In the genomic region with DNA sequence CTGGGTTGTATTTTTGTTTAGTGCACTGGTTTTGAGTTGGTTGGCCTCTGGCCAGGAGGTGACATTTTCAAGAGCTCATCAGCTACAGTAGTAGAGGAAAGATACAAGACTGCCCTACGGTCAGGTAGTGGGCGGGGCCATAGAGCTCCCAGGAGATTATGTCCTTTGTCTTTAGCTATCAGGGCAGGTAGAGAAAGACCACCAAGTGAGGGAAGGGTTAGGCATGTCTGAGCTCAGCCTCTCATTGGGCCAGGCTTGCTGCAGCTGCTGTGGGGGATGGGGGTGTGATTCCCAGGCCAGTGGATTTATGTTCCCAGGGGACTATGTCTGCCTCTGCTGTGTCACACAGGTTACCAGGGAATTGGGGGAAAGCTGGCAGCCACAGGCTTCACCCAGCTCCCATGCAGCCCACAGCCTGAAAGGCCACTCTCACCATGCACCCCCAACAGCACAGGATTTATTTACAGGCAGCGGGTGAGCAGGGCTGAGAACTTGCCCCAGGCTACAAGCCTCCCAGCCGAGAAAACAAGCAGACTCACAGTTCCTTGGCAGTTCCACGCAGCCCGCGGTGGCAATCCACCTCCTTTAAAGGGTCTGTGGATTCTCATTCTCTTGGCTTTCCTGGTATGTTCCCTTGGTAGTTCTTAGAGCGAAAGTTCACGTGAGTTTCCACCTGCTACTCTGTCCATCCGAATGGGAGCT, we compare ENCODE assay signal across 25 cellular contexts.
"Had no signal": no experiment of that assay in that cellular context is flagged by ENCODE, and none has a peak within 500 bp of the region (broad histone marks: within the 10 kb centered on the region; RNA-seq: fewer than 3 reads in every experiment).

No MANE protein-coding gene starts in this region.

- H3K36me3 Mint-ChIP-seq: activated naive CD8-positive, alpha-beta T cell treated with anti-CD3 and anti-CD28 coated beads for 36 hours had no signal

- H3K36me3 ChIP-seq: breast epithelium, colonic mucosa, esophagus squamous epithelium, gastrocnemius medialis, neutrophil, ovary, prostate gland, transverse colon, vagina had no signal

- H3K27ac ChIP-seq: breast epithelium, colonic mucosa, esophagus squamous epithelium, gastrocnemius medialis, neutrophil, ovary, prostate gland, transverse colon, vagina, VCaP had no signal

- H3K4me3 Mint-ChIP-seq: activated CD4-positive, alpha-beta T cell treated with anti-CD3 and anti-CD28 coated beads, Interleukin-2, amount 10 ng/mL, durations not matched to agents 7 days and 5 days; activated CD8-positive, alpha-beta T cell treated with anti-CD3 and anti-CD28 coated beads for 36 hours; activated naive CD8-positive, alpha-beta T cell treated with anti-CD3 and anti-CD28 coated beads for 36 hours; activated T-helper 17 cell treated with anti-CD3 and anti-CD28 coated beads, Interleukin-2, amount 50 U/mL, for 72 hours; central memory CD8-positive, alpha-beta T cell; natural killer cell treated with Interleukin-12 subunit alpha and Interleukin-12 subunit beta and Interleukin-15 and Interleukin-18, amount 100 ng/mL, for 72 hours; stimulated activated naive B cell treated with anti-CD40 and anti-IgM and Interleukin-4, amounts not matched to agents 10 μg/mL and 1 μg/mL and 100 μg/mL, for 72 hours had no signal

- H3K9me3 Mint-ChIP-seq: activated CD4-positive, alpha-beta T cell treated with anti-CD3 and anti-CD28 coated beads, Interleukin-2, amount 10 ng/mL, durations not matched to agents 7 days and 5 days had no signal

- H3K4me3 ChIP-seq: breast epithelium, colonic mucosa, esophagus squamous epithelium, gastrocnemius medialis, ovary, prostate gland, transverse colon, vagina had no signal

- H3K27me3 ChIP-seq: breast epithelium, colonic mucosa, gastrocnemius medialis, neutrophil, ovary, vagina had no signal

- H3K4me1 Mint-ChIP-seq: activated CD4-positive, alpha-beta T cell treated with anti-CD3 and anti-CD28 coated beads, Interleukin-2, amount 10 ng/mL, durations not matched to agents 7 days and 5 days; activated naive CD8-positive, alpha-beta T cell treated with anti-CD3 and anti-CD28 coated beads for 36 hours; activated T-helper 17 cell treated with anti-CD3 and anti-CD28 coated beads, Interleukin-2, amount 50 U/mL, for 72 hours; central memory CD8-positive, alpha-beta T cell; stimulated activated naive B cell treated with anti-CD40 and anti-IgM and Interleukin-4, amounts not matched to agents 10 μg/mL and 1 μg/mL and 100 μg/mL, for 72 hours had no signal

- DNase-seq: activated CD4-positive, alpha-beta T cell treated with anti-CD3 and anti-CD28 coated beads, Interleukin-2, amount 10 ng/mL, durations not matched to agents 7 days and 5 days; activated CD4-positive, CD25-positive, alpha-beta regulatory T cell treated with anti-CD3 and anti-CD28 coated beads, Interleukin-2, amount 50 U/mL, for 72 hours; activated CD8-positive, alpha-beta T cell treated with anti-CD3 and anti-CD28 coated beads for 36 hours; activated naive CD4-positive, alpha-beta T cell treated with Interleukin-2 at 50 U/mL for 16 hours; activated naive CD8-positive, alpha-beta T cell treated with anti-CD3 and anti-CD28 coated beads for 36 hours; activated T-cell treated with anti-CD3 and anti-CD28 coated beads, Interleukin-2, amount 50 U/mL, for 1 hour; colonic mucosa; esophagus squamous epithelium; gastrocnemius medialis; hippocampal formation; left ventricle myocardium superior; midbrain; ovary; stimulated activated CD4-positive, alpha-beta T cell treated with anti-CD3 and anti-CD28 coated beads, Interleukin-2, amount 100 ng/mL, for 48 hours; stimulated activated CD8-positive, alpha-beta memory T cell treated with anti-CD3 and anti-CD28 coated beads, Interleukin-4, amount 100 ng/mL, for 48 hours; stimulated activated naive B cell treated with anti-CD40 and anti-IgM and Interleukin-4, amounts not matched to agents 10 μg/mL and 1 μg/mL and 100 μg/mL, for 72 hours; transverse colon had no signal

- H3K4me1 ChIP-seq: breast epithelium, colonic mucosa, esophagus squamous epithelium, prostate gland, transverse colon, vagina had no signal

- H3K27ac Mint-ChIP-seq: activated CD4-positive, alpha-beta T cell treated with anti-CD3 and anti-CD28 coated beads, Interleukin-2, amount 10 ng/mL, durations not matched to agents 7 days and 5 days; activated CD8-positive, alpha-beta T cell treated with anti-CD3 and anti-CD28 coated beads for 36 hours; activated naive CD8-positive, alpha-beta T cell treated with anti-CD3 and anti-CD28 coated beads for 36 hours; activated T-helper 17 cell treated with anti-CD3 and anti-CD28 coated beads, Interleukin-2, amount 50 U/mL, for 72 hours; natural killer cell treated with Interleukin-12 subunit alpha and Interleukin-12 subunit beta and Interleukin-15 and Interleukin-18, amount 100 ng/mL, for 72 hours; stimulated activated naive B cell treated with anti-CD40 and anti-IgM and Interleukin-4, amounts not matched to agents 10 μg/mL and 1 μg/mL and 100 μg/mL, for 72 hours had no signal

- H3K9me3 ChIP-seq: colonic mucosa, gastrocnemius medialis, neutrophil, prostate gland, vagina had no signal

- ATAC-seq: activated CD8-positive, alpha-beta T cell treated with anti-CD3 and anti-CD28 coated beads for 36 hours; activated T-helper 17 cell treated with anti-CD3 and anti-CD28 coated beads, Interleukin-2, amount 50 U/mL, for 72 hours; gastrocnemius medialis; left ventricle myocardium superior; natural killer cell treated with Interleukin-12 subunit alpha and Interleukin-12 subunit beta and Interleukin-15 and Interleukin-18, amount 100 ng/mL, for 72 hours; stimulated activated naive B cell treated with anti-CD40 and anti-IgM and Interleukin-4, amounts not matched to agents 10 μg/mL and 1 μg/mL and 100 μg/mL, for 72 hours had no signal
